ENCODE assay signal across 8 cellular contexts in genomic region chr19:2495130-2495641, GRCh38. TPM values are rescaled to one million over a fixed set of nuclear protein-coding genes. Genes with fewer than 3 reads are reported as not detected.
DNase-seq lines count a peak whose midpoint lies in the region; ATAC-seq, FAIRE-seq and TF ChIP-seq lines count a peak whose summit lies in the region.

No MANE protein-coding gene starts in this region.

- DNase-seq in fibroblast of pulmonary artery (ENCODE audit: low read depth) (peak; percentile 69), natural killer cell (peak; percentile 30), HTR-8/SVneo (ENCODE audit: insufficient read length, low spot score) (no peak), Ammon's horn (ENCODE audit: low spot score) (no peak), GDM1 (lab: John Stamatoyannopoulos, UW) (no peak)

- H3K27me3 Mint-ChIP-seq in natural killer cell (ENCODE audit: low read depth in 2 of 2): peaks cover 0 to 23% of the 10 kb centered on the region in 2 donors

- peaks cover 0 to 10% of the 10 kb centered on the region in 2 donors for H3K4me1 Mint-ChIP-seq in natural killer cell

- H3K4me3 Mint-ChIP-seq in natural killer cell: peak overlapping the region; percentile 58

- no peak for FAIRE-seq in HTR-8/SVneo (lab: Jason Lieb, UNC)

- H3K27ac ChIP-seq in C4-2B (peak overlapping the region; percentile 84), VCaP (peak overlapping the region; percentile 71)

- ATAC-seq in HG02610 (IDR thresholded peaks at IDR 0.05; ENCODE audit: unreplicated experiment) (peak; percentile 13), natural killer cell (peak; percentile 42 to 59 (median 54))

- H3K4me3 ChIP-seq in fibroblast of pulmonary artery (replicated peaks; ENCODE audit: low read depth, low read length): peak overlapping the region; percentile 55

- no peaks in the 10 kb centered on the region for H3K36me3 Mint-ChIP-seq in natural killer cell

- no peak for TF ChIP-seq CTCF in C4-2B (conservative IDR thresholded peaks at IDR 0.05)
- no peak for TF ChIP-seq CTCF in VCaP (conservative IDR thresholded peaks at IDR 0.05)
- TF ChIP-seq CTCF in fibroblast of pulmonary artery (IDR thresholded peaks at IDR 0.05; ENCODE audit: low read length, missing control alignments): no peak
- no peak for TF ChIP-seq CTCF in natural killer cell (IDR thresholded peaks at IDR 0.05)

- intact Hi-C loops in natural killer cell (cut with micrococcal nuclease): no loop called here

- no peaks in the 10 kb centered on the region for H3K9me3 Mint-ChIP-seq in natural killer cell

- peak overlapping the region in 1 of 2 donors; percentile 72 for H3K27ac Mint-ChIP-seq in natural killer cell

RNA-seq across cellular contexts. Expression of gene GADD45B, which starts 19.3 kb away (rescaled TPM):
- total RNA-seq in natural killer cell: 100 to 1,000 TPM; 198 to 247 (median 212) TPM

RNA-seq across cellular contexts. Expression of gene LMNB2, which starts 38.4 kb away (rescaled TPM):
- total RNA-seq in natural killer cell: 10 to 100 TPM; 12.0 to 23.7 (median 19.3) TPM

Comparison
In these comparisons a context has a peak if more than half of its experiments do, and no peak if none do; other contexts are left out.
1. DNase-seq: peak in fibroblast of pulmonary artery (single experiment) and natural killer cell (single experiment); none in HTR-8/SVneo (single experiment), Ammon's horn (single experiment) and GDM1 (single experiment).